In the genomic region with DNA sequence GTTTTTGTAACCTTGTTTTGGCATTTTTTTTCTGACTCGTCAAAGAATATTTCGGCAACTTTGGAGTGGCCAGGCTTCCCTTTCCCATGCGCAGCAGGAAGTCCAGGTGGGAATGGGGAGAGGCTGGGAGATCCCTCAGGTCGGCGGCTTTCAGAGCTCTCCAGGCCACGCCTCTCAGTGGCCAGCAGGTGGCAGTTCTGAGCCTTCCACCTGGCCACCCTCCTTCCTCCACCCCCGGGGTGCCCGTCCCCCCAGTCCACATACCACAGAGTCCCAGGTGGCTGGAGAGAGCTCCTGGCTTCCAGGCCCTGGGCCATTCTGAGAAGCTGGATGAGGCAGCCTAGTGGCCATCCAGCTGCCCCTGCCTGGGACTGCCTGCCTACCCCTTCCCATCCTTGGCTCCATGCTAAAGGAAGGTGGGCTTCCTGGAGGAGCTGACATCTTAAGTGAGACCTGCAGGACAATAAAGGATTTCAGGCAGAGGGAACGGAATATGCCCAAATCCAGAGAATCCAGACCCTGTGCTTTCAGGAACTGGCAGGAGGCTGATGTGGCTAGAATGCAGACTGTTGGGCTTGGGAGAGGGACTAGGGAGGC, we compare ENCODE assay signal across 1 cellular context.
TF ChIP-seq lines count a peak whose summit lies in the region.

No MANE protein-coding gene starts in this region.

TF ChIP-seq in IMR-90, 13 proteins besides CTCF, POLR2A, EP300 and RAD21 (continued from another document):
- no peak for TF ChIP-seq RFX5 (IDR thresholded peaks at IDR 0.05; ENCODE audit: low read depth, low read length)
- TF ChIP-seq, protein P1, sequence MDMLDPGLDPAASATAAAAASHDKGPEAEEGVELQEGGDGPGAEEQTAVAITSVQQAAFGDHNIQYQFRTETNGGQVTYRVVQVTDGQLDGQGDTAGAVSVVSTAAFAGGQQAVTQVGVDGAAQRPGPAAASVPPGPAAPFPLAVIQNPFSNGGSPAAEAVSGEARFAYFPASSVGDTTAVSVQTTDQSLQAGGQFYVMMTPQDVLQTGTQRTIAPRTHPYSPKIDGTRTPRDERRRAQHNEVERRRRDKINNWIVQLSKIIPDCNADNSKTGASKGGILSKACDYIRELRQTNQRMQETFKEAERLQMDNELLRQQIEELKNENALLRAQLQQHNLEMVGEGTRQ (IDR thresholded peaks at IDR 0.05; ENCODE audit: low read depth, low read length): no peak
